13 cellular contexts compared by ENCODE assay signal in the genomic region with DNA sequence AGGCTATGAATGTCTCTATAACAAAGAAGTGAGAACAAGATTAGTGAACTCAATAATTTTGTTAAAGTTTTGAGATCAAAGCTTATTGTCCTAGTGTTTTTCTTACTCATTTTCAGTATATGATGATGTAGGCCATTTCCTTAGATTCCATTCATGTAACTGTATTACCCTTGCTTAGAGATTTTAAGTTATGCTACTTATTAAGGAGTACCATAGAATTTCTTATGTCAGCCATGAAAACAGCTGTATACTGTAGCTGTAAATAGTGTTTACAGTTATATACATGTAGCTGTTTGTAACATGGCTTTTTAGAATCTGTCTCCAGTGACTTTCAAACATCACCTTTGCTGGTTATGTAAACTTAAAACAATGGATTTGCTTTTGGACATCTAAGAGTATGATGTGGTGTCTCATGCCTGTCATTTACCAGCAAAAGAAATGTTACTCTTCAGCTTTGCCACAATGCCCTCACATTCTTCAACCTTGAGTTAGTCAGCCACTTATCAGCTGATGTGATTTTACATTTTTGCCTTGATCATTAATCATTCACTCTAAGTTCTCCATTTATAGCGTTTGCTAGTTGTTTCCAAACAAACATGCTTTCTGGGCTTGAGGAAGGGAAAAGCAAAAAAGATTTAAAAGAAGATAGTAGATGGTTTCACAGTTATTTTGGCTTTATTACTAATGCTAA. TPM values are rescaled to one million over a fixed set of nuclear protein-coding genes. Genes with fewer than 3 reads are reported as not detected.
DNase-seq lines count a peak whose midpoint lies in the region; ATAC-seq and TF ChIP-seq lines count a peak whose summit lies in the region.
"Had no signal": no experiment of that assay in that cellular context is flagged by ENCODE, and none has a peak within 500 bp of the region (broad histone marks: within the 10 kb centered on the region; RNA-seq: fewer than 3 reads in every experiment).

No MANE protein-coding gene starts in this region.

- peak overlapping the region; percentile 1 for H2AFZ ChIP-seq in osteoblast (ENCODE audit: low read length)

- no peaks in the 10 kb centered on the region for H3K9me3 ChIP-seq in osteoblast (ENCODE audit: low read depth, low read length)

- H3K79me2 ChIP-seq in osteoblast (ENCODE audit: insufficient read depth, low read length): no peaks in the 10 kb centered on the region

- DNase-seq in ELR (ENCODE audit: low read depth) (peak; percentile 36), NCI-H226 (peak; percentile 76), fibroblast of mammary gland (ENCODE audit: low read depth) (peak; percentile 31), osteoblast (ENCODE audit: insufficient read length, low spot score, missing footprints) (peak; percentile 18), NCI-H526 treated with DMSO at 0.1 percent for 48 hours (lab: John Stamatoyannopoulos, UW) (no peak)
- DNase-seq in stimulated activated CD4-positive, alpha-beta T cell treated with anti-CD3 and anti-CD28 coated beads, Interleukin-4, amount 100 ng/mL, for 1 hour: no peak
- no peak for DNase-seq in activated naive CD4-positive, alpha-beta T cell treated with Interleukin-2 at 50 U/mL for 16 hours
- DNase-seq: activated CD8-positive, alpha-beta memory T cell treated with anti-CD3 and anti-CD28 coated beads, Interleukin-2, amount 10 ng/mL, durations not matched to agents 7 days and 5 days; DMS79 treated with DMSO at 0.1 percent for 48 hours; NCI-H510A; T-cell had no signal

- H3K27ac ChIP-seq in osteoblast (ENCODE audit: low read depth, low read length): peak overlapping the region; percentile 56

- H4K20me1 ChIP-seq in osteoblast (ENCODE audit: insufficient read depth, low read length): no peaks in the 10 kb centered on the region

- H3K4me2 ChIP-seq in osteoblast (ENCODE audit: insufficient read depth, low read length): peak overlapping the region; percentile 29

- TF ChIP-seq CTCF in fibroblast of mammary gland (conservative IDR thresholded peaks at IDR 0.05; ENCODE audit: control insufficient read depth, insufficient read depth, low read depth, low read length): no peak
- no peak for TF ChIP-seq CTCF in osteoblast (IDR thresholded peaks at IDR 0.05; ENCODE audit: extremely low read depth, low read depth, low read length)

- no peak overlapping the region for H3K4me3 ChIP-seq in fibroblast of mammary gland (ENCODE audit: control insufficient read depth, low read depth, low read length)
- H3K4me3 ChIP-seq in osteoblast (ENCODE audit: insufficient read depth, low read length): no peak overlapping the region

- H3K36me3 ChIP-seq in osteoblast (ENCODE audit: insufficient read depth, low read length): no peaks in the 10 kb centered on the region

- H3K4me1 ChIP-seq in osteoblast (ENCODE audit: insufficient read depth, low read length): peaks cover 12% of the 10 kb centered on the region

- no peaks in the 10 kb centered on the region for H3K27me3 ChIP-seq in osteoblast (ENCODE audit: insufficient read depth, low read length)

- ATAC-seq in GM21360 (IDR thresholded peaks at IDR 0.05; ENCODE audit: unreplicated experiment): no peak
- ATAC-seq: activated CD8-positive, alpha-beta memory T cell treated with anti-CD3 and anti-CD28 coated beads, Interleukin-2, amount 10 ng/mL, durations not matched to agents 7 days and 5 days; stimulated activated effector memory CD8-positive, alpha-beta T cell treated with anti-CD3 and anti-CD28 coated beads, Interleukin-12 subunit alpha, Interleukin-12 subunit beta, amount 100 ng/mL, for 72 hours; T-cell had no signal

RNA-seq across cellular contexts. Expression of a gene that starts 55.5 kb away (rescaled TPM):
- total RNA-seq in osteoblast: 53.2 and 54.8 TPM in 2 replicates

Comparison
In these comparisons a context has a peak if more than half of its experiments do, and no peak if none do; other contexts are left out.
1. DNase-seq: peak in ELR (single experiment), NCI-H226 (single experiment), fibroblast of mammary gland (single experiment) and osteoblast (single experiment); none in NCI-H526 treated with DMSO at 0.1 percent for 48 hours (single experiment), stimulated activated CD4-positive, alpha-beta T cell treated with anti-CD3 and anti-CD28 coated beads, Interleukin-4, amount 100 ng/mL, for 1 hour (single experiment) and activated naive CD4-positive, alpha-beta T cell treated with Interleukin-2 at 50 U/mL for 16 hours (single experiment).